In the genomic region with DNA sequence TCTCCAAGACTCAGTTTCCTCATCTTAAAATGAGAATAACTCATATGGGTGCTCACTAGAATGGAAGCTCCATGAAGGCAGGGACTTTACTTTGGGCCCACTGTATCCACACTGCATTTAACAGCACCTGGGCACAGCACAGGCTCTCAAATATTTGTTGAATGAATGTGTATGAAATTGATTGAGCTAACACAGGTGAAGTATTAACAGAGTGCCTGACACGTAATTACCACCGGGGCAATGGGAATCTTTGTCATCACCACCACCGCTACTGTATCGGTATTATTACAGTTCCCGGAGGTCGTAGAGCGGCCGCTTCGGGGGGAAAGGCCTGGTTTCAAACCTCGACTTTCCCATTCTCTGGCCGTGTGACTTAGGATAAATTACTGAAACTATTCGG, we compare ENCODE assay signal across 8 cellular contexts. TPM values are rescaled to one million over a fixed set of nuclear protein-coding genes. Genes with fewer than 3 reads are reported as not detected.
A peak's percentile ranks its signal among the peaks of the same experiment; 100 is the strongest.
DNase-seq lines count a peak whose midpoint lies in the region; ATAC-seq and TF ChIP-seq lines count a peak whose summit lies in the region.

No MANE protein-coding gene starts in this region.

- no peak overlapping the region for H3K27ac Mint-ChIP-seq in naive B cell

- peaks cover 0 to 15% of the 10 kb centered on the region in 2 donors for H3K36me3 Mint-ChIP-seq in naive B cell

- H3K9me3 Mint-ChIP-seq in naive B cell = peaks cover 0 to 5% (median 0%) of the 10 kb centered on the region in 7 donors

- DNase-seq in AG09309 (ENCODE audit: low read depth) (no peak), caudate nucleus (lab: John Stamatoyannopoulos, UW) (no peak), naive B cell (no peak), EL (no peak), middle frontal gyrus (ENCODE audit: extremely low spot score, low spot score) (no peak), iPS-NIHi11 (ENCODE audit: low spot score) (no peak), anterior cingulate cortex (lab: John Stamatoyannopoulos, UW) (no peak)

- no peaks in the 10 kb centered on the region; the same call in none of the 2 replicates for H3K36me3 ChIP-seq in HUES64 (ENCODE audit: insufficient read depth, low read length)

- H3K4me1 Mint-ChIP-seq in naive B cell = peaks cover 14 to 24% (median 21%) of the 10 kb centered on the region in 3 donors

- H3K4me3 ChIP-seq in AG09309 (ENCODE audit: control insufficient read depth, low read depth, low read length) (peak overlapping the region; percentile 91), HUES64 (ENCODE audit: low read length) (peak overlapping the region; percentile 72)

- peaks cover 28 to 69% (median 47%) of the 10 kb centered on the region in 3 donors for H3K27me3 Mint-ChIP-seq in naive B cell

- peak overlapping the region; percentile 86 to 99 (median 94) for H3K4me3 Mint-ChIP-seq in naive B cell

- no peak for ATAC-seq in naive B cell (ENCODE audit: low read depth in 2 of 2)

- no peak for TF ChIP-seq CTCF in AG09309 (IDR thresholded peaks at IDR 0.05; ENCODE audit: control insufficient read depth, insufficient read depth, low read depth, low read length, missing control alignments)

- WGBS in HUES64 = 85% methylated on average over 12 of the region's 12 CpGs

- peak overlapping the region; percentile 74; the same call in 1 of the 2 replicates for H3K9ac ChIP-seq in HUES64 (ENCODE audit: low read depth, low read length)

- H3K9me3 ChIP-seq in HUES64 (ENCODE audit: insufficient read depth, low read depth, low read length) = no peaks in the 10 kb centered on the region

- peak overlapping the region; percentile 78 for H3K27ac ChIP-seq in HUES64 (ENCODE audit: low read depth, low read length)
- H3K27ac ChIP-seq in caudate nucleus (ENCODE audit: low read depth, low read length) = peak overlapping the region; percentile 99

- H3K4me1 ChIP-seq in HUES64 (ENCODE audit: insufficient read depth, low read length) = peaks cover 49% of the 10 kb centered on the region

- H3K27me3 ChIP-seq in HUES64 (ENCODE audit: insufficient read depth, low read length) = no peaks in the 10 kb centered on the region

RNA-seq across cellular contexts. Expression of a gene that starts 1.2 kb away (rescaled TPM):
- polyA plus RNA-seq in HUES64 (2013, experiment 1 of 2) = 16.8 TPM
- polyA plus RNA-seq in HUES64 (2013, experiment 2 of 2) = 16.0 TPM
- polyA plus RNA-seq in naive B cell (ENCODE audit: low read depth in 6 of 6) = 1 to 10 TPM in 1 of 6 donors, under 1 TPM in 4, not detected in 1; 0.72 to 1.2 (median 0.78) TPM
